ENCODE assay signal across 19 cellular contexts in the genomic region with DNA sequence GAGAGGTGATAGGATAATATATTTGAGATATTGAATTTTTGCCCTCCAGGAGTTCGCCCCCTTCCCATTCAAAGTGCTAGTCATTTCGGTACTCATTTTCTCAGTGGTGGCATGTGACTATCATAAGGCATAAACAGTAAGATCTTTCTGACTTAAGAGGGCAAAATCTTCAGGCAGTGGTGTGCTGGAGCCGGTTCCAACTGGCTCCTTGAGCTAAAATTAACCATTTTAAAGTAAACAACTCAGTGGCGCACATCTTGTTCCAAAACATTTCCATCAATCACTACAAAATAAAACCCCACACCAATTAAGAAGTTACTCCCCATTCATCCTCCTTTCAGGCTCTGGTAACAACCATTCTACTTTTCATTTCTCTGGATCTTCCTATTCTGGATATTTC. TPM values are rescaled to one million over a fixed set of nuclear protein-coding genes. Genes with fewer than 3 reads are reported as not detected.
DNase-seq lines count a peak whose midpoint lies in the region; ATAC-seq and TF ChIP-seq lines count a peak whose summit lies in the region.
"Had no signal": no experiment of that assay in that cellular context is flagged by ENCODE, and none has a peak within 500 bp of the region (broad histone marks: within the 10 kb centered on the region; RNA-seq: fewer than 3 reads in every experiment).

No MANE protein-coding gene starts in this region.

- H3K9me3 Mint-ChIP-seq in activated T-helper 1 cell treated with anti-CD3 and anti-CD28 coated beads, Interleukin-12 subunit alpha, Interleukin-12 subunit beta, Interleukin-2, Interleukin-4 antibody, amounts not matched to agents 30 ng/mL and 10 ng/mL and 1 ng/mL, durations not matched to agents 14 hours and 24 hours and 36 hours, result no peaks in the 10 kb centered on the region
- H3K9me3 Mint-ChIP-seq: CD4-positive, alpha-beta T cell had no signal

- no peaks in the 10 kb centered on the region for H3K36me3 ChIP-seq in mesenchymal stem cell (ENCODE audit: control insufficient read depth in 1 of 2, insufficient read depth in 2 of 2, low read depth in 1 of 2, low read length in 2 of 2)
- no peaks in the 10 kb centered on the region for H3K36me3 ChIP-seq in tibial artery
- H3K36me3 ChIP-seq: HAP-1 had no signal

- H3K79me1 ChIP-seq in mesenchymal stem cell (replicated peaks; ENCODE audit: low read length, poor library complexity, severe bottlenecking), result no peaks in the 10 kb centered on the region

- no peak overlapping the region for H2BK5ac ChIP-seq in mesenchymal stem cell (ENCODE audit: low read depth, low read length, poor library complexity, severe bottlenecking)

- no peak for ATAC-seq in GM18519 (IDR thresholded peaks at IDR 0.05; ENCODE audit: low FRiP score, unreplicated experiment)
- ATAC-seq: Right ventricle myocardium inferior had no signal

- intact Hi-C loops in tibial artery (cut with DNase I; ENCODE audit: low total_unique reads), result loop anchor here (2.0 kb wide), 1 partner anchor 310 kb away; no protein-coding TSS in a partner anchor
- intact Hi-C loops in activated T-helper 1 cell treated with anti-CD3 and anti-CD28 coated beads, Interleukin-12 subunit alpha, Interleukin-12 subunit beta, Interleukin-2, Interleukin-4 antibody, amounts not matched to agents 30 ng/mL and 10 ng/mL and 1 ng/mL, durations not matched to agents 14 hours and 24 hours and 36 hours (cut with micrococcal nuclease), result no loop called here

- DNase-seq in SK-MEL-5 (ENCODE audit: low read depth, low spot score) (peak; percentile 57), choroid plexus epithelial cell (ENCODE audit: low read depth) (peak; percentile 37), mesenchymal stem cell (peak; percentile 33), tibial artery (peak in 1 of 2 donors; percentile 69), NCI-H345 treated with DMSO at 0.1 percent for 48 hours (lab: John Stamatoyannopoulos, UW; ENCODE audit: unreplicated experiment) (no peak)
- DNase-seq in activated T-helper 1 cell treated with anti-CD3 and anti-CD28 coated beads, Interleukin-12 subunit alpha, Interleukin-12 subunit beta, Interleukin-2, Interleukin-4 antibody, amounts not matched to agents 30 ng/mL and 10 ng/mL and 1 ng/mL, durations not matched to agents 14 hours and 24 hours and 36 hours (ENCODE audit: low spot score), result no peak
- DNase-seq: CD4-positive, alpha-beta T cell; COR-L47; DMS79; GM23248; KG1; NCI-H1105; NCI-H2029 treated with DMSO at 0.1 percent for 48 hours; NCI-H446 treated with DMSO at 0.1 percent for 48 hours; NCI-H526 treated with DMSO at 0.1 percent for 48 hours had no signal

- no peak overlapping the region for H3K9ac ChIP-seq in mesenchymal stem cell (ENCODE audit: low read length)
- H3K9ac ChIP-seq: GM23248 had no signal

- H3K9me3 ChIP-seq in mesenchymal stem cell (ENCODE audit: control insufficient read depth, low read length) (no peaks in the 10 kb centered on the region), tibial artery (no peaks in the 10 kb centered on the region)
- H3K9me3 ChIP-seq: HAP-1 had no signal

- H2BK120ac ChIP-seq in mesenchymal stem cell (ENCODE audit: low read depth, low read length), result no peak overlapping the region

- H3K4me2 ChIP-seq in mesenchymal stem cell (ENCODE audit: low read length, poor library complexity, severe bottlenecking), result no peak overlapping the region

- H3K4me3 ChIP-seq in choroid plexus epithelial cell (ENCODE audit: low read depth, low read length) (no peak overlapping the region), mesenchymal stem cell (ENCODE audit: insufficient read depth in 1 of 2, low read depth in 1 of 2, low read length in 2 of 2) (no peak overlapping the region), tibial artery (no peak overlapping the region)
- H3K4me3 ChIP-seq: GM23248, HAP-1 had no signal

- no peak overlapping the region for H2BK12ac ChIP-seq in mesenchymal stem cell (ENCODE audit: low read length in 2 of 2)

- no peak overlapping the region for H3K14ac ChIP-seq in mesenchymal stem cell (ENCODE audit: low read length in 2 of 2)

- no peaks in the 10 kb centered on the region for H3K27me3 Mint-ChIP-seq in activated T-helper 1 cell treated with anti-CD3 and anti-CD28 coated beads, Interleukin-12 subunit alpha, Interleukin-12 subunit beta, Interleukin-2, Interleukin-4 antibody, amounts not matched to agents 30 ng/mL and 10 ng/mL and 1 ng/mL, durations not matched to agents 14 hours and 24 hours and 36 hours (ENCODE audit: insufficient read depth)
- H3K27me3 Mint-ChIP-seq: CD4-positive, alpha-beta T cell had no signal

- no peak overlapping the region for H3K4ac ChIP-seq in mesenchymal stem cell (ENCODE audit: low read depth in 1 of 2, low read length in 2 of 2)

- no peak overlapping the region for H2AFZ ChIP-seq in mesenchymal stem cell (ENCODE audit: low read depth, low read length)
- H2AFZ ChIP-seq: GM23248 had no signal

- peaks cover 0 to 30% of the 10 kb centered on the region in 2 experiments for H3K27me3 ChIP-seq in mesenchymal stem cell (ENCODE audit: control insufficient read depth in 1 of 2, insufficient read depth in 1 of 2, low read length in 2 of 2)
- H3K27me3 ChIP-seq in tibial artery, result no peaks in the 10 kb centered on the region

- in situ Hi-C loops in SK-MEL-5 (cut with HindIII; ENCODE audit: low pct_unique_long_range_greater_than_20kb, low sequenced_read_pairs), result no loop called here

- H3K27ac ChIP-seq in mesenchymal stem cell (ENCODE audit: low read length, poor library complexity, severe bottlenecking) (no peak overlapping the region), tibial artery (peak overlapping the region; percentile 81 to 82)
- H3K27ac ChIP-seq: GM23248 had no signal

- H4K91ac ChIP-seq in mesenchymal stem cell (ENCODE audit: low read length), result no peak overlapping the region

- TF ChIP-seq CTCF in choroid plexus epithelial cell (conservative IDR thresholded peaks at IDR 0.05; ENCODE audit: low read depth, low read length), result no peak
- no peak for TF ChIP-seq CTCF in tibial artery (IDR thresholded peaks at IDR 0.05)

- no peaks in the 10 kb centered on the region for H3K4me1 Mint-ChIP-seq in activated T-helper 1 cell treated with anti-CD3 and anti-CD28 coated beads, Interleukin-12 subunit alpha, Interleukin-12 subunit beta, Interleukin-2, Interleukin-4 antibody, amounts not matched to agents 30 ng/mL and 10 ng/mL and 1 ng/mL, durations not matched to agents 14 hours and 24 hours and 36 hours (ENCODE audit: low read depth)

- no peak overlapping the region for H3K4me3 Mint-ChIP-seq in activated T-helper 1 cell treated with anti-CD3 and anti-CD28 coated beads, Interleukin-12 subunit alpha, Interleukin-12 subunit beta, Interleukin-2, Interleukin-4 antibody, amounts not matched to agents 30 ng/mL and 10 ng/mL and 1 ng/mL, durations not matched to agents 14 hours and 24 hours and 36 hours
- H3K4me3 Mint-ChIP-seq: CD4-positive, alpha-beta T cell had no signal

- H2AK5ac ChIP-seq in mesenchymal stem cell (ENCODE audit: low read length, severe bottlenecking), result no peak overlapping the region

- no peak overlapping the region for H4K8ac ChIP-seq in mesenchymal stem cell (ENCODE audit: low read length)

- H3K23ac ChIP-seq in mesenchymal stem cell (ENCODE audit: low read length in 2 of 2), result no peak overlapping the region

- H3K4me1 ChIP-seq in mesenchymal stem cell (ENCODE audit: control insufficient read depth, insufficient read depth, low read depth, low read length) (peaks cover 1% of the 10 kb centered on the region), tibial artery (peaks cover 0 to 48% (median 4%) of the 10 kb centered on the region in 4 donors)

- H2BK15ac ChIP-seq in mesenchymal stem cell (ENCODE audit: low read depth, poor library complexity, severe bottlenecking), result no peak overlapping the region

- no peak overlapping the region for H3K18ac ChIP-seq in mesenchymal stem cell (ENCODE audit: low read depth in 1 of 2, low read length in 2 of 2)

- H3K27ac Mint-ChIP-seq in activated T-helper 1 cell treated with anti-CD3 and anti-CD28 coated beads, Interleukin-12 subunit alpha, Interleukin-12 subunit beta, Interleukin-2, Interleukin-4 antibody, amounts not matched to agents 30 ng/mL and 10 ng/mL and 1 ng/mL, durations not matched to agents 14 hours and 24 hours and 36 hours, result no peak overlapping the region
- H3K27ac Mint-ChIP-seq: CD4-positive, alpha-beta T cell had no signal

- WGBS in mesenchymal stem cell, result 53% methylated on average over 4 of the region's 4 CpGs

- no peaks in the 10 kb centered on the region for H3K36me3 Mint-ChIP-seq in activated T-helper 1 cell treated with anti-CD3 and anti-CD28 coated beads, Interleukin-12 subunit alpha, Interleukin-12 subunit beta, Interleukin-2, Interleukin-4 antibody, amounts not matched to agents 30 ng/mL and 10 ng/mL and 1 ng/mL, durations not matched to agents 14 hours and 24 hours and 36 hours (ENCODE audit: low read depth)

RNA-seq across cellular contexts. Expression of a gene that starts 43.3 kb away (rescaled TPM):
- total RNA-seq in SK-MEL-5 (2014; rRNA removed; shearing (Covaris generic)), result 19.1 and 22.2 TPM in 2 replicates
- polyA plus RNA-seq in SK-MEL-5 (2015; cell fraction: cytosol; rRNA removed), result 4.3 and 4.6 TPM in 2 replicates
- polyA plus RNA-seq in SK-MEL-5 (2015; cell fraction: nucleus; rRNA removed), result 2.1 and 3.6 TPM in 2 replicates
- not detected for polyA plus RNA-seq in mesenchymal stem cell (2013, experiment 1 of 2)
- not detected for polyA plus RNA-seq in mesenchymal stem cell (2013, experiment 2 of 2)
- not detected in 2 replicates for total RNA-seq in activated T-helper 1 cell treated with anti-CD3 and anti-CD28 coated beads, Interleukin-12 subunit alpha, Interleukin-12 subunit beta, Interleukin-2, Interleukin-4 antibody, amounts not matched to agents 30 ng/mL and 10 ng/mL and 1 ng/mL, durations not matched to agents 14 hours and 24 hours and 36 hours
- total RNA-seq: CD4-positive, alpha-beta T cell; GM23248; Right ventricle myocardium inferior had no signal
- polyA plus RNA-seq: BJ, GM23248 had no signal

Comparison
In these comparisons a context has a peak if more than half of its experiments do, and no peak if none do; other contexts are left out.
1. DNase-seq: peak in SK-MEL-5 (single experiment), choroid plexus epithelial cell (single experiment) and mesenchymal stem cell (single experiment); none in NCI-H345 treated with DMSO at 0.1 percent for 48 hours (single experiment) and activated T-helper 1 cell treated with anti-CD3 and anti-CD28 coated beads, Interleukin-12 subunit alpha, Interleukin-12 subunit beta, Interleukin-2, Interleukin-4 antibody, amounts not matched to agents 30 ng/mL and 10 ng/mL and 1 ng/mL, durations not matched to agents 14 hours and 24 hours and 36 hours (single experiment).
2. RNA of a gene that starts 43.3 kb away (total RNA-seq): 19.1 to 22.2 TPM in SK-MEL-5; not detected in activated T-helper 1 cell treated with anti-CD3 and anti-CD28 coated beads, Interleukin-12 subunit alpha, Interleukin-12 subunit beta, Interleukin-2, Interleukin-4 antibody, amounts not matched to agents 30 ng/mL and 10 ng/mL and 1 ng/mL, durations not matched to agents 14 hours and 24 hours and 36 hours; every median in the first group is over 10 times any median in the second.